1 cellular context compared by ENCODE assay signal in genomic region chr4:187603093-187603395, GRCh38.
TF ChIP-seq lines count a peak whose summit lies in the region.

No MANE protein-coding gene starts in this region.

TF ChIP-seq in HCT116, 20 proteins besides CTCF, POLR2A, EP300 and RAD21 (continued from another document):
- TF ChIP-seq, protein P1, sequence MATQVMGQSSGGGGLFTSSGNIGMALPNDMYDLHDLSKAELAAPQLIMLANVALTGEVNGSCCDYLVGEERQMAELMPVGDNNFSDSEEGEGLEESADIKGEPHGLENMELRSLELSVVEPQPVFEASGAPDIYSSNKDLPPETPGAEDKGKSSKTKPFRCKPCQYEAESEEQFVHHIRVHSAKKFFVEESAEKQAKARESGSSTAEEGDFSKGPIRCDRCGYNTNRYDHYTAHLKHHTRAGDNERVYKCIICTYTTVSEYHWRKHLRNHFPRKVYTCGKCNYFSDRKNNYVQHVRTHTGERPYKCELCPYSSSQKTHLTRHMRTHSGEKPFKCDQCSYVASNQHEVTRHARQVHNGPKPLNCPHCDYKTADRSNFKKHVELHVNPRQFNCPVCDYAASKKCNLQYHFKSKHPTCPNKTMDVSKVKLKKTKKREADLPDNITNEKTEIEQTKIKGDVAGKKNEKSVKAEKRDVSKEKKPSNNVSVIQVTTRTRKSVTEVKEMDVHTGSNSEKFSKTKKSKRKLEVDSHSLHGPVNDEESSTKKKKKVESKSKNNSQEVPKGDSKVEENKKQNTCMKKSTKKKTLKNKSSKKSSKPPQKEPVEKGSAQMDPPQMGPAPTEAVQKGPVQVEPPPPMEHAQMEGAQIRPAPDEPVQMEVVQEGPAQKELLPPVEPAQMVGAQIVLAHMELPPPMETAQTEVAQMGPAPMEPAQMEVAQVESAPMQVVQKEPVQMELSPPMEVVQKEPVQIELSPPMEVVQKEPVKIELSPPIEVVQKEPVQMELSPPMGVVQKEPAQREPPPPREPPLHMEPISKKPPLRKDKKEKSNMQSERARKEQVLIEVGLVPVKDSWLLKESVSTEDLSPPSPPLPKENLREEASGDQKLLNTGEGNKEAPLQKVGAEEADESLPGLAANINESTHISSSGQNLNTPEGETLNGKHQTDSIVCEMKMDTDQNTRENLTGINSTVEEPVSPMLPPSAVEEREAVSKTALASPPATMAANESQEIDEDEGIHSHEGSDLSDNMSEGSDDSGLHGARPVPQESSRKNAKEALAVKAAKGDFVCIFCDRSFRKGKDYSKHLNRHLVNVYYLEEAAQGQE (IDR thresholded peaks at IDR 0.05; ENCODE audit: low read depth): no peak
- TF ChIP-seq TCF7L2 (IDR thresholded peaks at IDR 0.05; ENCODE audit: borderline replicate concordance, extremely low read depth, insufficient read depth, insufficient read length) (no peak), ELF1 (IDR thresholded peaks at IDR 0.05; ENCODE audit: borderline replicate concordance, low read depth) (no peak), FOSL1 (IDR thresholded peaks at IDR 0.05; ENCODE audit: low read depth) (no peak), EGR1 (IDR thresholded peaks at IDR 0.05; ENCODE audit: low read depth) (no peak), CEBPB (IDR thresholded peaks at IDR 0.05; ENCODE audit: low read depth) (no peak), YY1 (IDR thresholded peaks at IDR 0.05; ENCODE audit: extremely low read depth, insufficient replicate concordance, low read depth, low read length) (no peak), SIN3A (IDR thresholded peaks at IDR 0.05; ENCODE audit: low read depth) (no peak)
- TF ChIP-seq, protein P2, sequence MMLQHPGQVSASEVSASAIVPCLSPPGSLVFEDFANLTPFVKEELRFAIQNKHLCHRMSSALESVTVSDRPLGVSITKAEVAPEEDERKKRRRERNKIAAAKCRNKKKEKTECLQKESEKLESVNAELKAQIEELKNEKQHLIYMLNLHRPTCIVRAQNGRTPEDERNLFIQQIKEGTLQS (IDR thresholded peaks at IDR 0.05): no peak
- TF ChIP-seq, protein P3, sequence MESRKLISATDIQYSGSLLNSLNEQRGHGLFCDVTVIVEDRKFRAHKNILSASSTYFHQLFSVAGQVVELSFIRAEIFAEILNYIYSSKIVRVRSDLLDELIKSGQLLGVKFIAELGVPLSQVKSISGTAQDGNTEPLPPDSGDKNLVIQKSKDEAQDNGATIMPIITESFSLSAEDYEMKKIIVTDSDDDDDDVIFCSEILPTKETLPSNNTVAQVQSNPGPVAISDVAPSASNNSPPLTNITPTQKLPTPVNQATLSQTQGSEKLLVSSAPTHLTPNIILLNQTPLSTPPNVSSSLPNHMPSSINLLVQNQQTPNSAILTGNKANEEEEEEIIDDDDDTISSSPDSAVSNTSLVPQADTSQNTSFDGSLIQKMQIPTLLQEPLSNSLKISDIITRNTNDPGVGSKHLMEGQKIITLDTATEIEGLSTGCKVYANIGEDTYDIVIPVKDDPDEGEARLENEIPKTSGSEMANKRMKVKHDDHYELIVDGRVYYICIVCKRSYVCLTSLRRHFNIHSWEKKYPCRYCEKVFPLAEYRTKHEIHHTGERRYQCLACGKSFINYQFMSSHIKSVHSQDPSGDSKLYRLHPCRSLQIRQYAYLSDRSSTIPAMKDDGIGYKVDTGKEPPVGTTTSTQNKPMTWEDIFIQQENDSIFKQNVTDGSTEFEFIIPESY (IDR thresholded peaks at IDR 0.05; ENCODE audit: extremely low read depth, insufficient replicate concordance, low read length): no peak
- TF ChIP-seq, protein P4, sequence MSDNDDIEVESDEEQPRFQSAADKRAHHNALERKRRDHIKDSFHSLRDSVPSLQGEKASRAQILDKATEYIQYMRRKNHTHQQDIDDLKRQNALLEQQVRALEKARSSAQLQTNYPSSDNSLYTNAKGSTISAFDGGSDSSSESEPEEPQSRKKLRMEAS (IDR thresholded peaks at IDR 0.05): no peak
